In the genomic region with DNA sequence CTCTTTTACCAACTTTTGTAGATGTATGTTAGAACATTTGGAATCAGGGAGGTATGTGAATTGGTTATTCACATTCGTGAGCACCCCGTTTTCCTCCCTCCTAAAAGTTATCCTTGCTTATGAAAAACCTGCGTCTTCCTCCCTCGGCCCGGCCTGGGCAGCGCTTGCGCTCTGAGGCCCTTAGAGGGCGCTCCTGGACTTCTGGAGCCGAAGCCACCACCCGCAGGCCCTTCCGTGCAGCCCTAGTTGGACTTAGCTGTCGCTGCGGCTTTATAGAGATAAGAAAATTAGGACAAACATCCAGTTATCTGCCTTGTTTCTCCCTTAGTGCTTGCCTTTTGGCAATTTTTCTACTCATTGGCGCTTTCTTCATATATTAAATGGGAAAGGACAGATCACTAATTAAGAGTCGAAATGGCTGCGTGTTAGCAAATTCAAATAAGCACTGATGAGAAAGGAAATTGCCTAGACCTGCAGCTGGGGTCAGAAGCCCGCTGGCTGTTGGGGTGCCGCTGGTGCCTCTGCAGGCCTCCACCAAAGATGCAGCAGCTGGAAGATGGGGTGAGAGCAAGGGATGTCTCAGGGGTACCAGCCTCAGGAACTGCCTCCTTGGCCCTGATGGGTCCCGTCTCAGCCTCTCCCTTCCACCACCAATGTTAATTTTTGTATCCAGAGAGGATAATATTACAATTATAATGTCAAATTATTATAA, we compare ENCODE assay signal across 8 cellular contexts. TPM values are rescaled to one million over a fixed set of nuclear protein-coding genes. Genes with fewer than 3 reads are reported as not detected.
DNase-seq lines count a peak whose midpoint lies in the region; ATAC-seq and TF ChIP-seq lines count a peak whose summit lies in the region.

No MANE protein-coding gene starts in this region.

- peaks cover 32% of the 10 kb centered on the region for H3K36me3 ChIP-seq in Karpas-422 (ENCODE audit: insufficient read depth, low read length)
- H3K36me3 ChIP-seq in gastroesophageal sphincter, result no peaks in the 10 kb centered on the region
- no peaks in the 10 kb centered on the region for H3K36me3 ChIP-seq in parathyroid adenoma (ENCODE audit: control insufficient read depth, insufficient read depth, low read length)
- no peaks in the 10 kb centered on the region for H3K36me3 ChIP-seq in uterus

- TF ChIP-seq POLR2A in gastroesophageal sphincter (IDR thresholded peaks at IDR 0.05) (no peak), uterus (IDR thresholded peaks at IDR 0.05) (no peak)

- H3K9ac ChIP-seq in Karpas-422 (ENCODE audit: low read length) (peak overlapping the region; percentile 86), parathyroid adenoma (no peak overlapping the region)

- 34 to 44% methylated on average over 4 to 8 of the region's 19 CpGs for WGBS in gastroesophageal sphincter (ENCODE audit: low coverage in 1 of 2), 2 donors

- H4K20me1 ChIP-seq in Karpas-422 (ENCODE audit: insufficient read depth, low read depth, low read length), result no peaks in the 10 kb centered on the region

- ATAC-seq in GM21528 (IDR thresholded peaks at IDR 0.05; ENCODE audit: low FRiP score, unreplicated experiment) (peak; percentile 74), gastroesophageal sphincter (peak; percentile 68)

- no peaks in the 10 kb centered on the region for H3K27me3 ChIP-seq in Karpas-422 (ENCODE audit: low read length)
- H3K27me3 ChIP-seq in gastroesophageal sphincter, result peaks cover 46% of the 10 kb centered on the region
- H3K27me3 ChIP-seq in parathyroid adenoma (ENCODE audit: control insufficient read depth, insufficient read depth, low read length), result peaks cover 7% of the 10 kb centered on the region
- H3K27me3 ChIP-seq in uterus, result no peaks in the 10 kb centered on the region

- in situ Hi-C loops in SK-MEL-5 (cut with HindIII; ENCODE audit: low pct_unique_long_range_greater_than_20kb, low sequenced_read_pairs), result no loop called here

- no peaks in the 10 kb centered on the region for H3K9me3 ChIP-seq in Karpas-422 (ENCODE audit: low read length)
- H3K9me3 ChIP-seq in gastroesophageal sphincter, result no peaks in the 10 kb centered on the region
- H3K9me3 ChIP-seq in parathyroid adenoma (ENCODE audit: control insufficient read depth, low read length), result no peaks in the 10 kb centered on the region
- H3K9me3 ChIP-seq in uterus, result no peaks in the 10 kb centered on the region

- H3K4me2 ChIP-seq in Karpas-422 (ENCODE audit: low read depth, low read length, poor library complexity, severe bottlenecking) (peak overlapping the region; percentile 81), parathyroid adenoma (ENCODE audit: low read length) (no peak overlapping the region)

- H3K4me1 ChIP-seq in Karpas-422 (ENCODE audit: low read length), result peaks cover 73% of the 10 kb centered on the region
- peaks cover 0 to 30% (median 9%) of the 10 kb centered on the region in 3 donors for H3K4me1 ChIP-seq in gastroesophageal sphincter
- no peaks in the 10 kb centered on the region for H3K4me1 ChIP-seq in parathyroid adenoma
- H3K4me1 ChIP-seq in uterus, result no peaks in the 10 kb centered on the region

- H3K79me2 ChIP-seq in Karpas-422 (ENCODE audit: low read length) (peaks cover 98% of the 10 kb centered on the region), parathyroid adenoma (no peaks in the 10 kb centered on the region)

- H2AFZ ChIP-seq in Karpas-422 (ENCODE audit: low read length) (peak overlapping the region; percentile 38; the same call in 1 of the 2 replicates), parathyroid adenoma (peak overlapping the region; percentile 25)

- intact Hi-C loops in uterus (cut with DNase I; ENCODE audit: low total_unique reads), result no loop called here

- H3K27ac ChIP-seq in Karpas-422 (ENCODE audit: low read length), result peak overlapping the region; percentile 94
- no peak overlapping the region for H3K27ac ChIP-seq in gastroesophageal sphincter
- H3K27ac ChIP-seq in parathyroid adenoma, result no peak overlapping the region
- no peak overlapping the region for H3K27ac ChIP-seq in uterus

- TF ChIP-seq CTCF in gastroesophageal sphincter (IDR thresholded peaks at IDR 0.05) (peak; percentile 67 to 96 (median 76)), parathyroid adenoma (IDR thresholded peaks at IDR 0.05) (peak; percentile 91), uterus (IDR thresholded peaks at IDR 0.05) (peak; percentile 65 to 77 (median 71))

- no peaks in the 10 kb centered on the region for H3K9me2 ChIP-seq in Karpas-422 (replicated peaks; ENCODE audit: insufficient read depth, low read length)

- H3K4me3 ChIP-seq in Karpas-422 (ENCODE audit: low read length) (peak overlapping the region; percentile 55), gastroesophageal sphincter (no peak overlapping the region), parathyroid adenoma (ENCODE audit: low read depth, low read length) (no peak overlapping the region), uterus (no peak overlapping the region)

- TF ChIP-seq EP300 in gastroesophageal sphincter (IDR thresholded peaks at IDR 0.05), result no peak

- DNase-seq in DMS 273 treated with DMSO at 0.1 percent for 48 hours (lab: John Stamatoyannopoulos, UW) (peak; percentile 18), Karpas-422 (peak; percentile 96), SK-MEL-5 (ENCODE audit: low read depth, low spot score) (peak; percentile 64), uterus (peak in 1 of 2 donors; percentile 64)
- peak; percentile 17 to 42 (median 36) for DNase-seq in activated naive CD4-positive, alpha-beta T cell (lab: John Stamatoyannopoulos, UW)

RNA-seq across cellular contexts. Expression of a gene that starts 5.2 kb away (rescaled TPM):
- 73.2 and 90.0 TPM in 2 replicates for total RNA-seq in Karpas-422 (2014; rRNA removed; shearing (Covaris generic); ENCODE audit: low replicate concordance)
- total RNA-seq in SK-MEL-5 (2014; rRNA removed; shearing (Covaris generic)), result 0.03 TPM in 1 of 2 replicates, not detected in the other
- 0.23 and 0.41 TPM in 2 replicates for polyA plus RNA-seq in SK-MEL-5 (2015; cell fraction: cytosol; rRNA removed)
- 0.11 TPM in 1 of 2 replicates, not detected in the other for polyA plus RNA-seq in SK-MEL-5 (2015; cell fraction: nucleus; rRNA removed)
- total RNA-seq in gastroesophageal sphincter, result 1 to 10 TPM in 2 of 4 donors, under 1 TPM in 2; 0.27 to 9.9 (median 1.5) TPM
- total RNA-seq in uterus, result 10 to 100 TPM in 1 of 4 donors, under 1 TPM in 2, not detected in 1; 0.26 to 28.1 (median 0.55) TPM
